23 cellular contexts compared by ENCODE assay signal in genomic region chr13:60282708-60283107, GRCh38.
DNase-seq lines count a peak whose midpoint lies in the region; ATAC-seq, FAIRE-seq and TF ChIP-seq lines count a peak whose summit lies in the region.
"Had no signal": no experiment of that assay in that cellular context is flagged by ENCODE, and none has a peak within 500 bp of the region (broad histone marks: within the 10 kb centered on the region; RNA-seq: fewer than 3 reads in every experiment).

No MANE protein-coding gene starts in this region.

- H3K79me2 ChIP-seq in H1 (ENCODE audit: control insufficient read depth in 1 of 2, insufficient read depth in 2 of 2, low read length in 2 of 2): no peaks in the 10 kb centered on the region

- H4K8ac ChIP-seq in H1 (ENCODE audit: extremely low read depth, insufficient read depth, low read length): no peak overlapping the region

- DNase-seq in DMS153 (lab: John Stamatoyannopoulos, UW) (peak; percentile 56), NCI-H1417 treated with DMSO at 0.1 percent for 48 hours (lab: John Stamatoyannopoulos, UW) (peak; percentile 81), NCI-H526 (lab: John Stamatoyannopoulos, UW) (peak; percentile 15 to 46), H1 (ENCODE audit: low read depth in 1 of 2, low spot score in 2 of 2) (no peak), sciatic nerve (ENCODE audit: low spot score) (no peak), kidney (no peak)
- DNase-seq in activated effector memory CD4-positive, alpha-beta T cell treated with anti-CD3 and anti-CD28 coated beads, Interleukin-2, amount 50 U/mL, for 16 hours: no peak
- DNase-seq: activated CD4-positive, alpha-beta memory T cell treated with anti-CD3 and anti-CD28 coated beads, Interleukin-2, amount 10 ng/mL, durations not matched to agents 7 days and 5 days; activated CD8-positive, alpha-beta memory T cell treated with anti-CD3 and anti-CD28 coated beads, Interleukin-2, amount 50 U/mL, for 48 hours; activated naive CD4-positive, alpha-beta T cell treated with anti-CD3 and anti-CD28 coated beads, Interleukin-2, amount 10 ng/mL, durations not matched to agents 7 days and 5 days; adrenal gland; CD4-positive, alpha-beta memory T cell; left ventricle myocardium inferior; NCI-H2029 treated with DMSO at 0.1 percent for 48 hours; NCI-H82; sigmoid colon; SJCRH30; stimulated activated CD4-positive, alpha-beta T cell treated with anti-CD3 and anti-CD28 coated beads, Interleukin-12 subunit alpha, Interleukin-12 subunit beta, amount 100 ng/mL, for 4 hours; stimulated activated CD4-positive, alpha-beta T cell treated with anti-CD3 and anti-CD28 coated beads, Interleukin-2, amount 100 ng/mL, for 48 hours; stimulated activated naive CD8-positive, alpha-beta T cell treated with anti-CD3 and anti-CD28 coated beads, Interleukin-15, amount 100 ng/mL, for 72 hours; SW 1271 had no signal

- TF ChIP-seq CTCF in H1 (IDR thresholded peaks at IDR 0.05; ENCODE audit: control extremely low read depth in 1 of 3, insufficient read depth in 1 of 3, low read depth in 1 of 3, low read length in 3 of 3) (no peak), kidney (IDR thresholded peaks at IDR 0.05; ENCODE audit: borderline replicate concordance, extremely low read depth, insufficient read depth) (no peak)

- no peak for TF ChIP-seq EP300 in H1 (IDR thresholded peaks at IDR 0.05; ENCODE audit: borderline replicate concordance in 1 of 2, low read depth in 2 of 2, low read length in 2 of 2)

- TF ChIP-seq POLR2A in H1 (IDR thresholded peaks at IDR 0.05; ENCODE audit: control extremely low read depth in 1 of 2, low read depth in 2 of 2, low read length in 2 of 2): no peak

- no peak overlapping the region for H3K4ac ChIP-seq in H1 (replicated peaks; ENCODE audit: insufficient read length, low read depth, low read length)

- H3K79me1 ChIP-seq in H1 (ENCODE audit: low read depth, low read length): no peaks in the 10 kb centered on the region

- no peaks in the 10 kb centered on the region; the same call in 1 of the 2 replicates for H3K23me2 ChIP-seq in H1 (ENCODE audit: low read depth, low read length)

- H3K27ac ChIP-seq in H1 (ENCODE audit: low read depth, low read length) (no peak overlapping the region), kidney (ENCODE audit: low read depth in 2 of 2, low read length in 2 of 2) (no peak overlapping the region)
- H3K27ac ChIP-seq: adrenal gland, left ventricle myocardium inferior, sigmoid colon, SJCRH30, thoracic aorta had no signal

- H3K14ac ChIP-seq in H1 (ENCODE audit: insufficient read length): no peak overlapping the region

- H2BK120ac ChIP-seq in H1 (replicated peaks; ENCODE audit: low read depth, low read length): no peak overlapping the region

- TF ChIP-seq RAD21 in H1 (IDR thresholded peaks at IDR 0.05 in 1 of 2, conservative IDR thresholded peaks at IDR 0.05 in 1 of 2; ENCODE audit: low read depth in 2 of 2, low read length in 2 of 2): no peak

- H3K36me3 ChIP-seq in H1 (ENCODE audit: control insufficient read depth in 2 of 4, insufficient read depth in 4 of 4, low read length in 3 of 4) (no peaks in the 10 kb centered on the region), kidney (ENCODE audit: control insufficient read depth in 1 of 2, insufficient read depth in 2 of 2, low read length in 2 of 2) (no peaks in the 10 kb centered on the region)
- H3K36me3 ChIP-seq: adrenal gland, left ventricle myocardium inferior, sigmoid colon, SJCRH30, thoracic aorta had no signal

- H2BK15ac ChIP-seq in H1 (ENCODE audit: low read length): no peak overlapping the region

- no peak for ATAC-seq in sciatic nerve
- ATAC-seq: stimulated activated naive CD8-positive, alpha-beta T cell treated with anti-CD3 and anti-CD28 coated beads, Interleukin-15, amount 100 ng/mL, for 72 hours had no signal

- H2BK12ac ChIP-seq in H1 (ENCODE audit: low read depth, low read length): no peak overlapping the region

- CTCF ChIA-PET in H1 (lab: Charles Lee; ENCODE audit: partially characterized antibody): no interaction called here

- H3K9ac ChIP-seq in H1 (replicated peaks in 1 of 4; ENCODE audit: extremely low read depth in 1 of 4, low read depth in 3 of 4, low read length in 3 of 4) (no peak overlapping the region), kidney (ENCODE audit: low read length in 2 of 2) (no peak overlapping the region)

- H3K4me3 ChIP-seq in H1 (ENCODE audit: extremely low read depth in 1 of 4, insufficient read depth in 2 of 4, low read depth in 3 of 4, low read length in 4 of 4) (no peak overlapping the region), kidney (ENCODE audit: low read length in 2 of 2) (no peak overlapping the region)
- H3K4me3 ChIP-seq: adrenal gland, left ventricle myocardium inferior, sigmoid colon, SJCRH30, thoracic aorta had no signal

- peaks cover 5 to 8% of the 10 kb centered on the region in 2 experiments; a peak in 2 of 4 replicates for H3K9me3 ChIP-seq in H1 (ENCODE audit: insufficient read depth in 2 of 2, low read depth in 1 of 2, low read length in 1 of 2)
- H3K9me3 ChIP-seq in kidney (ENCODE audit: control insufficient read depth in 1 of 2, low read length in 2 of 2): no peaks in the 10 kb centered on the region
- H3K9me3 ChIP-seq: adrenal gland, left ventricle myocardium inferior, sigmoid colon, SJCRH30, thoracic aorta had no signal

- H3K56ac ChIP-seq in H1 (replicated peaks; ENCODE audit: insufficient read length, low read depth, low read length): no peak overlapping the region

- no peaks in the 10 kb centered on the region for H3K27me3 ChIP-seq in H1 (replicated peaks in 1 of 4; ENCODE audit: control insufficient read depth in 3 of 4, extremely low read depth in 1 of 4, insufficient read depth in 3 of 4, low read length in 3 of 4)
- H3K27me3 ChIP-seq: adrenal gland, sigmoid colon, SJCRH30 had no signal

- H3K4me2 ChIP-seq in H1 (ENCODE audit: insufficient read depth in 1 of 2, low read depth in 2 of 2, low read length in 2 of 2): no peak overlapping the region

- no peak overlapping the region for H4K91ac ChIP-seq in H1 (replicated peaks; ENCODE audit: insufficient read length, low read length)

- H2AK5ac ChIP-seq in H1 (ENCODE audit: low read depth, low read length): no peak overlapping the region

- POLR2A ChIA-PET in H1 (lab: Charles Lee; ENCODE audit: partially characterized antibody): interaction anchor here (0.6 kb wide), 1 partner anchor 347 kb away, joined by 3 read pairs; no protein-coding TSS in a partner anchor

- H3K23ac ChIP-seq in H1 (ENCODE audit: insufficient read length): no peak overlapping the region

- H3K18ac ChIP-seq in H1 (ENCODE audit: extremely low read depth, low read length): no peak overlapping the region

- no peak overlapping the region for H2BK5ac ChIP-seq in H1 (ENCODE audit: low read depth, low read length)

- peaks cover 0 to 3% (median 0%) of the 10 kb centered on the region in 4 experiments; a peak in 1 of 7 replicates for H3K4me1 ChIP-seq in H1 (replicated peaks in 1 of 4; ENCODE audit: control insufficient read depth in 3 of 4, insufficient read depth in 4 of 4, low read length in 3 of 4)
- H3K4me1 ChIP-seq in kidney (ENCODE audit: control insufficient read depth in 1 of 2, insufficient read depth in 1 of 2, low read depth in 1 of 2, low read length in 2 of 2): peaks cover 0 to 2% of the 10 kb centered on the region in 2 donors
- H3K4me1 ChIP-seq: adrenal gland, left ventricle myocardium inferior, sigmoid colon, SJCRH30 had no signal

- no peak for FAIRE-seq in H1 (lab: Jason Lieb, UNC)
- FAIRE-seq in kidney (lab: Jason Lieb, UNC): no peak
- FAIRE-seq: G401.6 had no signal

- intact Hi-C loops in sciatic nerve (cut with DNase I) (no loop called here), kidney (cut with DNase I) (no loop called here)

- H4K5ac ChIP-seq in H1 (ENCODE audit: insufficient read length, low read depth, low read length): no peak overlapping the region

- peak overlapping the region; percentile 14; the same call in 1 of the 2 replicates for H2AFZ ChIP-seq in H1 (ENCODE audit: low read length)

- no peak overlapping the region for H2BK20ac ChIP-seq in H1 (ENCODE audit: low read length)

- no peaks in the 10 kb centered on the region for H4K20me1 ChIP-seq in H1 (replicated peaks in 1 of 2; ENCODE audit: control insufficient read depth in 1 of 2, insufficient read depth in 2 of 2, low read length in 2 of 2)

- WGBS in H1 (ENCODE audit: extremely low coverage in 1 of 2, insufficient coverage in 1 of 2, insufficient read length in 1 of 2, insufficient replicate concordance in 2 of 2, low coverage in 1 of 2, low lambda C conversion rate in 2 of 2, missing lambda C conversion rate in 1 of 2), 2 experiments: no CpG with 5 or more reads among the region's 1 CpG

TF ChIP-seq in H1, 55 proteins besides CTCF, POLR2A, EP300 and RAD21:
- TF ChIP-seq RBBP5 (IDR thresholded peaks at IDR 0.05; ENCODE audit: borderline replicate concordance, low read depth, low read length) (no peak), TCF12 (IDR thresholded peaks at IDR 0.05; ENCODE audit: low read depth, low read length) (0 out of 2 replicates have a peak, but pooled peaks have one; percentile 43)

Comparison
In these comparisons a context has a peak if more than half of its experiments do, and no peak if none do; other contexts are left out.
1. DNase-seq: peak in DMS153 (single experiment), NCI-H1417 treated with DMSO at 0.1 percent for 48 hours (single experiment) and NCI-H526 (2 of 2); none in H1 (0 of 2), sciatic nerve (single experiment), activated effector memory CD4-positive, alpha-beta T cell treated with anti-CD3 and anti-CD28 coated beads, Interleukin-2, amount 50 U/mL, for 16 hours (single experiment) and kidney (single experiment).